ENCODE assay signal across 31 cellular contexts in genomic region chr1:243275316-243275715, GRCh38.
"Had no signal": no experiment of that assay in that cellular context is flagged by ENCODE, and none has a peak within 500 bp of the region (broad histone marks: within the 10 kb centered on the region; RNA-seq: fewer than 3 reads in every experiment).

No MANE protein-coding gene starts in this region.

- H3K4me1 Mint-ChIP-seq: activated CD4-positive, alpha-beta memory T cell treated with anti-CD3 and anti-CD28 coated beads, Interleukin-2, amount 10 ng/mL, durations not matched to agents 7 days and 5 days; activated CD8-positive, alpha-beta memory T cell treated with anti-CD3 and anti-CD28 coated beads, Interleukin-2, amount 10 ng/mL, durations not matched to agents 7 days and 5 days had no signal

- H3K27me3 Mint-ChIP-seq: activated B cell treated with CpG ODN at 0.5 μM for 24 hours; activated CD4-positive, alpha-beta memory T cell treated with anti-CD3 and anti-CD28 coated beads, Interleukin-2, amount 10 ng/mL, durations not matched to agents 7 days and 5 days; activated CD4-positive, alpha-beta T cell treated with anti-CD3 and anti-CD28 coated beads, Interleukin-2, amount 10 ng/mL, durations not matched to agents 7 days and 5 days; activated CD8-positive, alpha-beta memory T cell treated with anti-CD3 and anti-CD28 coated beads, Interleukin-2, amount 10 ng/mL, durations not matched to agents 7 days and 5 days; activated naive CD8-positive, alpha-beta T cell treated with anti-CD3 and anti-CD28 coated beads for 36 hours; activated T-cell treated with anti-CD3 and anti-CD28 coated beads, Interleukin-2, amount 50 U/mL, for 24 hours had no signal

- H3K9me3 Mint-ChIP-seq: activated B cell treated with CpG ODN at 0.5 μM for 24 hours; activated CD4-positive, alpha-beta memory T cell treated with anti-CD3 and anti-CD28 coated beads, Interleukin-2, amount 10 ng/mL, durations not matched to agents 7 days and 5 days; activated CD4-positive, alpha-beta T cell treated with anti-CD3 and anti-CD28 coated beads, Interleukin-2, amount 10 ng/mL, durations not matched to agents 7 days and 5 days; activated naive CD4-positive, alpha-beta T cell treated with anti-CD3 and anti-CD28 coated beads, Interleukin-2, amount 50 U/mL, for 72 hours; activated T-cell treated with anti-CD3 and anti-CD28 coated beads, Interleukin-2, amount 50 U/mL, for 24 hours; T-helper 1 cell treated with Interleukin-12 subunit alpha and Interleukin-12 subunit beta and Interleukin-4 antibody, amounts not matched to agents 30 μg/mL and 1 μg/mL, for 36 hours; T-helper 2 cell treated with Interferon-gamma antibody and Interleukin-4, amounts not matched to agents 5 μg/mL and 100 μg/mL, for 36 hours had no signal

- DNase-seq: activated B cell treated with CpG ODN at 0.5 μM for 24 hours; activated CD4-positive, alpha-beta memory T cell treated with anti-CD3 and anti-CD28 coated beads, Interleukin-2, amount 10 ng/mL, durations not matched to agents 7 days and 5 days; activated CD4-positive, alpha-beta T cell treated with anti-CD3 and anti-CD28 coated beads for 48 hours; activated CD4-positive, alpha-beta T cell treated with anti-CD3 and anti-CD28 coated beads, Interleukin-2, amount 10 ng/mL, durations not matched to agents 7 days and 5 days; activated CD4-positive, alpha-beta T cell treated with anti-CD3 and anti-CD28 coated beads, Interleukin-2, amount 50 U/mL, for 48 hours; activated CD4-positive, CD25-positive, alpha-beta regulatory T cell treated with anti-CD3 and anti-CD28 coated beads, Interleukin-2, amount 50 U/mL, for 72 hours; activated CD8-positive, alpha-beta memory T cell treated with anti-CD3 and anti-CD28 coated beads for 24 hours; activated CD8-positive, alpha-beta memory T cell treated with anti-CD3 and anti-CD28 coated beads, Interleukin-2, amount 10 ng/mL, durations not matched to agents 7 days and 5 days; activated CD8-positive, alpha-beta memory T cell treated with anti-CD3 and anti-CD28 coated beads, Interleukin-2, amount 50 U/mL, for 48 hours; activated CD8-positive, alpha-beta T cell treated with anti-CD3 and anti-CD28 coated beads, Interleukin-2, amount 10 ng/mL, durations not matched to agents 7 days and 5 days; activated effector memory CD4-positive, alpha-beta T cell treated with anti-CD3 and anti-CD28 coated beads, Interleukin-2, amount 50 U/mL, for 16 hours; activated gamma-delta T cell treated with Interleukin-2 at 50 U/mL for 16 hours; activated naive CD4-positive, alpha-beta T cell; activated naive CD4-positive, alpha-beta T cell treated with anti-CD3 and anti-CD28 coated beads for 36 hours; activated naive CD4-positive, alpha-beta T cell treated with anti-CD3 and anti-CD28 coated beads, Interleukin-2, amount 50 U/mL, for 16 hours; activated naive CD8-positive, alpha-beta T cell treated with anti-CD3 and anti-CD28 coated beads for 36 hours; activated T-cell treated with anti-CD3 and anti-CD28 coated beads, Interleukin-2, amount 50 U/mL, for 24 hours; activated T-cell treated with anti-CD3 and anti-CD28 coated beads, Interleukin-2, amount 50 U/mL, for 48 hours; adrenal gland; amniotic stem cell; aorta; body of pancreas; brain microvascular endothelial cell; central memory CD4-positive, alpha-beta T cell; T-helper 1 cell; T-helper 2 cell; T-helper 9 cell had no signal

- H3K27ac Mint-ChIP-seq: activated B cell treated with CpG ODN at 0.5 μM for 24 hours; activated CD4-positive, alpha-beta memory T cell treated with anti-CD3 and anti-CD28 coated beads, Interleukin-2, amount 10 ng/mL, durations not matched to agents 7 days and 5 days; activated CD4-positive, alpha-beta T cell treated with anti-CD3 and anti-CD28 coated beads, Interleukin-2, amount 10 ng/mL, durations not matched to agents 7 days and 5 days; activated CD8-positive, alpha-beta memory T cell treated with anti-CD3 and anti-CD28 coated beads, Interleukin-2, amount 10 ng/mL, durations not matched to agents 7 days and 5 days; activated CD8-positive, alpha-beta T cell treated with anti-CD3 and anti-CD28 coated beads, Interleukin-2, amount 10 ng/mL, durations not matched to agents 7 days and 5 days; activated naive CD4-positive, alpha-beta T cell treated with anti-CD3 and anti-CD28 coated beads for 36 hours; activated naive CD4-positive, alpha-beta T cell treated with anti-CD3 and anti-CD28 coated beads, Interleukin-2, amount 50 U/mL, for 72 hours; activated naive CD8-positive, alpha-beta T cell treated with anti-CD3 and anti-CD28 coated beads for 36 hours; activated T-cell treated with anti-CD3 and anti-CD28 coated beads, Interleukin-2, amount 50 U/mL, for 24 hours; T-helper 1 cell treated with Interleukin-12 subunit alpha and Interleukin-12 subunit beta and Interleukin-4 antibody, amounts not matched to agents 30 μg/mL and 1 μg/mL, for 36 hours; T-helper 2 cell treated with Interferon-gamma antibody and Interleukin-4, amounts not matched to agents 5 μg/mL and 100 μg/mL, for 36 hours had no signal

- ATAC-seq: activated CD8-positive, alpha-beta memory T cell treated with anti-CD3 and anti-CD28 coated beads, Interleukin-2, amount 10 ng/mL, durations not matched to agents 7 days and 5 days; activated CD8-positive, alpha-beta T cell treated with anti-CD3 and anti-CD28 coated beads, Interleukin-2, amount 10 ng/mL, durations not matched to agents 7 days and 5 days; activated naive CD4-positive, alpha-beta T cell treated with anti-CD3 and anti-CD28 coated beads, Interleukin-2, amount 50 U/mL, for 72 hours; body of pancreas had no signal

- H3K4me3 Mint-ChIP-seq: activated B cell treated with CpG ODN at 0.5 μM for 24 hours; activated CD4-positive, alpha-beta memory T cell treated with anti-CD3 and anti-CD28 coated beads, Interleukin-2, amount 10 ng/mL, durations not matched to agents 7 days and 5 days; activated CD4-positive, alpha-beta T cell treated with anti-CD3 and anti-CD28 coated beads, Interleukin-2, amount 10 ng/mL, durations not matched to agents 7 days and 5 days; activated CD8-positive, alpha-beta memory T cell treated with anti-CD3 and anti-CD28 coated beads, Interleukin-2, amount 10 ng/mL, durations not matched to agents 7 days and 5 days; activated CD8-positive, alpha-beta T cell treated with anti-CD3 and anti-CD28 coated beads, Interleukin-2, amount 10 ng/mL, durations not matched to agents 7 days and 5 days; activated naive CD4-positive, alpha-beta T cell treated with anti-CD3 and anti-CD28 coated beads for 36 hours; activated naive CD8-positive, alpha-beta T cell treated with anti-CD3 and anti-CD28 coated beads for 36 hours; activated T-cell treated with anti-CD3 and anti-CD28 coated beads, Interleukin-2, amount 50 U/mL, for 24 hours; T-helper 1 cell treated with Interleukin-12 subunit alpha and Interleukin-12 subunit beta and Interleukin-4 antibody, amounts not matched to agents 30 μg/mL and 1 μg/mL, for 36 hours; T-helper 2 cell treated with Interferon-gamma antibody and Interleukin-4, amounts not matched to agents 5 μg/mL and 100 μg/mL, for 36 hours had no signal

- FAIRE-seq: astrocyte had no signal
